16 cellular contexts compared by ENCODE assay signal in the genomic region with DNA sequence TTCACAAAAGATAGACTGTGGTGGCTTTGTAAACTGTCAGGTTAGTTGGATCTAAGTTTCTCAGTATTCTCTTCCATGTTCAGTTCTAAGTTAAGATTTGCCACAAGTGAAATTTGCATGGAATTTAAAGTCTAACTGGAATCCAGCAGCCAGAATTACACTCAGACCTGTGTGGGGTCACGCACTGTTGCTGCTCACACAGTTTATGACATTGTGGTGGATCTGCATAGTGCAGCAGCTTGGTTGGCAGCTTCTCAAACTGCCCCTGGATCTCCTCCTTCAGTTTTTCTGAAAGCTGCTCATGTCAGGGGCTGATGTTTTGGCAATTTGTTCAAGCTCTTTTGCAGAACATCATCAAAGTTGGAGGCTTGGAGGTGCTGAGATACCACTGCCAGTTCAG.
DNase-seq lines count a peak whose midpoint lies in the region; ATAC-seq, FAIRE-seq and TF ChIP-seq lines count a peak whose summit lies in the region.
"Had no signal": no experiment of that assay in that cellular context is flagged by ENCODE, and none has a peak within 500 bp of the region (broad histone marks: within the 10 kb centered on the region; RNA-seq: fewer than 3 reads in every experiment).

No MANE protein-coding gene starts in this region.

- no peak overlapping the region for H3K4me3 ChIP-seq in HepG2 (replicated peaks in 1 of 3; ENCODE audit: insufficient read depth in 1 of 3, low read depth in 2 of 3, low read length in 3 of 3)
- no peak overlapping the region for H3K4me3 ChIP-seq in right lobe of liver
- H3K4me3 ChIP-seq in kidney epithelial cell (ENCODE audit: low read depth, low read length): no peak overlapping the region
- H3K4me3 ChIP-seq: BLaER1, GM23248 had no signal

- H3K36me3 ChIP-seq in HepG2 (replicated peaks in 1 of 2; ENCODE audit: control insufficient read depth in 1 of 2, insufficient read depth in 2 of 2, low read length in 2 of 2): no peaks in the 10 kb centered on the region
- H3K36me3 ChIP-seq in right lobe of liver: no peaks in the 10 kb centered on the region
- no peaks in the 10 kb centered on the region for H3K36me3 ChIP-seq in kidney epithelial cell (ENCODE audit: control insufficient read depth, insufficient read depth, low read length)
- H3K36me3 ChIP-seq: BLaER1 had no signal

- H3K27me3 Mint-ChIP-seq in nephron (ENCODE audit: low read depth): no peaks in the 10 kb centered on the region
- H3K27me3 Mint-ChIP-seq: CD8-positive, alpha-beta memory T cell had no signal

- TF ChIP-seq CTCF in HepG2 (CRISPR knock-in tag; IDR thresholded peaks at IDR 0.05) (no peak), right lobe of liver (IDR thresholded peaks at IDR 0.05) (no peak), kidney epithelial cell (IDR thresholded peaks at IDR 0.05; ENCODE audit: insufficient read depth, low read length, poor library complexity, severe bottlenecking) (no peak), nephron (IDR thresholded peaks at IDR 0.05; ENCODE audit: unreplicated experiment in 3 of 3) (no peak)

- 56% methylated on average over 1 of the region's 1 CpG for WGBS in HepG2 (ENCODE audit: low lambda C conversion rate)
- no CpG with 5 or more reads among the region's 1 CpG for WGBS in right lobe of liver (ENCODE audit: insufficient coverage, low coverage, low lambda C conversion rate, missing lambda C conversion rate)

- no peak overlapping the region for H3K9ac ChIP-seq in HepG2 (ENCODE audit: insufficient read depth, low read depth, low read length)
- H3K9ac ChIP-seq: BLaER1, GM23248 had no signal

- no peak overlapping the region for H3K4me2 ChIP-seq in HepG2 (ENCODE audit: low read depth, low read length)
- H3K4me2 ChIP-seq: BLaER1 had no signal

- H3K9me3 Mint-ChIP-seq in nephron: no peaks in the 10 kb centered on the region

- no peaks in the 10 kb centered on the region for H3K79me2 ChIP-seq in HepG2 (ENCODE audit: insufficient read depth, low read length)

- H3K4me3 Mint-ChIP-seq in nephron: no peak overlapping the region
- H3K4me3 Mint-ChIP-seq: CD8-positive, alpha-beta memory T cell had no signal

- no peaks in the 10 kb centered on the region for H3K4me1 Mint-ChIP-seq in nephron
- H3K4me1 Mint-ChIP-seq: CD8-positive, alpha-beta memory T cell had no signal

- H3K9me3 ChIP-seq in HepG2 (ENCODE audit: low read length) (peaks cover 7% of the 10 kb centered on the region), right lobe of liver (no peaks in the 10 kb centered on the region)

- no peaks in the 10 kb centered on the region for H4K20me1 ChIP-seq in HepG2 (ENCODE audit: insufficient read depth, low read length)
- H4K20me1 ChIP-seq: BLaER1 had no signal

- H3K4me1 ChIP-seq in HepG2 (ENCODE audit: insufficient read depth, low read length) (peaks cover under 1% of the 10 kb centered on the region; the same call in 1 of the 2 replicates), right lobe of liver (no peaks in the 10 kb centered on the region)
- H3K4me1 ChIP-seq: BLaER1, Caco-2 had no signal

- H3K27ac Mint-ChIP-seq in nephron: peak overlapping the region; percentile 21 to 83 (median 55)
- H3K27ac Mint-ChIP-seq: CD8-positive, alpha-beta memory T cell had no signal

- POLR2A ChIA-PET in HepG2 (lab: Yijun Ruan, JAX): no interaction called here

- DNase-seq in HepG2 (ENCODE audit: low spot score) (no peak), right lobe of liver (no peak), kidney epithelial cell (ENCODE audit: low read depth) (peak; percentile 38), cerebellum (ENCODE audit: low spot score) (no peak), SHP77 (lab: John Stamatoyannopoulos, UW) (no peak)
- DNase-seq in activated CD4-positive, alpha-beta T cell treated with anti-CD3 and anti-CD28 coated beads for 1 hour: no peak
- DNase-seq: Caco-2; CD8-positive, alpha-beta memory T cell; DND-41; GDM1; GM23248; H7; IMR-90 had no signal

- in situ Hi-C loops in HepG2 (cut with HindIII; ENCODE audit: extremely low pct_ligation_motif_present, low pct_unique_long_range_greater_than_20kb): no loop called here

- no peak for FAIRE-seq in HepG2 (lab: Jason Lieb, UNC)

- H3K27me3 ChIP-seq in HepG2 (ENCODE audit: control insufficient read depth in 1 of 2, insufficient read depth in 2 of 2, low read length in 2 of 2): no peaks in the 10 kb centered on the region
- H3K27me3 ChIP-seq in right lobe of liver: no peaks in the 10 kb centered on the region
- H3K27me3 ChIP-seq in kidney epithelial cell (ENCODE audit: control insufficient read depth, insufficient read depth, low read length): no peaks in the 10 kb centered on the region
- H3K27me3 ChIP-seq: BLaER1 had no signal

- no TSS peak for BruUV-seq in HepG2 (replicated peaks; lab: Mats Ljungman, UMichigan)

- H2AFZ ChIP-seq in HepG2 (ENCODE audit: low read length): no peak overlapping the region
- H2AFZ ChIP-seq: GM23248 had no signal

- TF ChIP-seq EP300 in HepG2 (IDR thresholded peaks at IDR 0.05; ENCODE audit: low read depth in 2 of 2, low read length in 2 of 2): no peak
- no peak for TF ChIP-seq EP300 in HepG2 (CRISPR knock-in tag; IDR thresholded peaks at IDR 0.05; ENCODE audit: borderline replicate concordance)

- no peak for TF ChIP-seq POLR2A in HepG2 (IDR thresholded peaks at IDR 0.05; ENCODE audit: insufficient read depth in 1 of 2, low read depth in 2 of 2, low read length in 2 of 2)
- no peak for TF ChIP-seq POLR2A in right lobe of liver (IDR thresholded peaks at IDR 0.05)

- no peak for TF ChIP-seq RAD21 in HepG2 (CRISPR knock-in tag; IDR thresholded peaks at IDR 0.05)

- H3K36me3 Mint-ChIP-seq in nephron (ENCODE audit: low read depth): no peaks in the 10 kb centered on the region
- H3K36me3 Mint-ChIP-seq: CD8-positive, alpha-beta memory T cell had no signal

- peak; percentile 82 for ATAC-seq in HepG2
- ATAC-seq in right lobe of liver: no peak

- intact Hi-C loops in HepG2 (cut with micrococcal nuclease; ENCODE audit: unreplicated experiment): no loop called here
- intact Hi-C loops in right lobe of liver (cut with DNase I): no loop called here

- CTCF ChIA-PET in HepG2 (lab: Yijun Ruan, JAX; ENCODE audit: low intra/inter-chr PET ratio, low total read pairs): no interaction called here

- no peak overlapping the region for H3K27ac ChIP-seq in HepG2 (ENCODE audit: extremely low read length, insufficient read depth, low read length)
- H3K27ac ChIP-seq in right lobe of liver: no peak overlapping the region
- H3K27ac ChIP-seq: 22Rv1, BLaER1, GM23248 had no signal

TF ChIP-seq in HepG2, 621 proteins besides CTCF, POLR2A, EP300 and RAD21 (continues in another document):
- TF ChIP-seq, protein P1, sequence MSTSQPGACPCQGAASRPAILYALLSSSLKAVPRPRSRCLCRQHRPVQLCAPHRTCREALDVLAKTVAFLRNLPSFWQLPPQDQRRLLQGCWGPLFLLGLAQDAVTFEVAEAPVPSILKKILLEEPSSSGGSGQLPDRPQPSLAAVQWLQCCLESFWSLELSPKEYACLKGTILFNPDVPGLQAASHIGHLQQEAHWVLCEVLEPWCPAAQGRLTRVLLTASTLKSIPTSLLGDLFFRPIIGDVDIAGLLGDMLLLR (CRISPR knock-in tag; IDR thresholded peaks at IDR 0.05): no peak
- TF ChIP-seq ZNF672 (CRISPR knock-in tag; IDR thresholded peaks at IDR 0.05) (no peak), ZNF747 (CRISPR knock-in tag; IDR thresholded peaks at IDR 0.05; ENCODE audit: borderline replicate concordance) (no peak), PHF5A (CRISPR knock-in tag; IDR thresholded peaks at IDR 0.05; ENCODE audit: low read depth, unreplicated experiment) (no peak), PHF20 (CRISPR knock-in tag; IDR thresholded peaks at IDR 0.05) (no peak), ZNF670 (CRISPR knock-in tag; IDR thresholded peaks at IDR 0.05; ENCODE audit: borderline replicate concordance) (no peak)
- TF ChIP-seq, protein P2, sequence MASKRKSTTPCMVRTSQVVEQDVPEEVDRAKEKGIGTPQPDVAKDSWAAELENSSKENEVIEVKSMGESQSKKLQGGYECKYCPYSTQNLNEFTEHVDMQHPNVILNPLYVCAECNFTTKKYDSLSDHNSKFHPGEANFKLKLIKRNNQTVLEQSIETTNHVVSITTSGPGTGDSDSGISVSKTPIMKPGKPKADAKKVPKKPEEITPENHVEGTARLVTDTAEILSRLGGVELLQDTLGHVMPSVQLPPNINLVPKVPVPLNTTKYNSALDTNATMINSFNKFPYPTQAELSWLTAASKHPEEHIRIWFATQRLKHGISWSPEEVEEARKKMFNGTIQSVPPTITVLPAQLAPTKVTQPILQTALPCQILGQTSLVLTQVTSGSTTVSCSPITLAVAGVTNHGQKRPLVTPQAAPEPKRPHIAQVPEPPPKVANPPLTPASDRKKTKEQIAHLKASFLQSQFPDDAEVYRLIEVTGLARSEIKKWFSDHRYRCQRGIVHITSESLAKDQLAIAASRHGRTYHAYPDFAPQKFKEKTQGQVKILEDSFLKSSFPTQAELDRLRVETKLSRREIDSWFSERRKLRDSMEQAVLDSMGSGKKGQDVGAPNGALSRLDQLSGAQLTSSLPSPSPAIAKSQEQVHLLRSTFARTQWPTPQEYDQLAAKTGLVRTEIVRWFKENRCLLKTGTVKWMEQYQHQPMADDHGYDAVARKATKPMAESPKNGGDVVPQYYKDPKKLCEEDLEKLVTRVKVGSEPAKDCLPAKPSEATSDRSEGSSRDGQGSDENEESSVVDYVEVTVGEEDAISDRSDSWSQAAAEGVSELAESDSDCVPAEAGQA (IDR thresholded peaks at IDR 0.05; ENCODE audit: low read depth): no peak
- TF ChIP-seq, protein P2 (CRISPR knock-in tag; IDR thresholded peaks at IDR 0.05; ENCODE audit: borderline replicate concordance): no peak
